ENCODE assay signal across 1 cellular context in the genomic region with DNA sequence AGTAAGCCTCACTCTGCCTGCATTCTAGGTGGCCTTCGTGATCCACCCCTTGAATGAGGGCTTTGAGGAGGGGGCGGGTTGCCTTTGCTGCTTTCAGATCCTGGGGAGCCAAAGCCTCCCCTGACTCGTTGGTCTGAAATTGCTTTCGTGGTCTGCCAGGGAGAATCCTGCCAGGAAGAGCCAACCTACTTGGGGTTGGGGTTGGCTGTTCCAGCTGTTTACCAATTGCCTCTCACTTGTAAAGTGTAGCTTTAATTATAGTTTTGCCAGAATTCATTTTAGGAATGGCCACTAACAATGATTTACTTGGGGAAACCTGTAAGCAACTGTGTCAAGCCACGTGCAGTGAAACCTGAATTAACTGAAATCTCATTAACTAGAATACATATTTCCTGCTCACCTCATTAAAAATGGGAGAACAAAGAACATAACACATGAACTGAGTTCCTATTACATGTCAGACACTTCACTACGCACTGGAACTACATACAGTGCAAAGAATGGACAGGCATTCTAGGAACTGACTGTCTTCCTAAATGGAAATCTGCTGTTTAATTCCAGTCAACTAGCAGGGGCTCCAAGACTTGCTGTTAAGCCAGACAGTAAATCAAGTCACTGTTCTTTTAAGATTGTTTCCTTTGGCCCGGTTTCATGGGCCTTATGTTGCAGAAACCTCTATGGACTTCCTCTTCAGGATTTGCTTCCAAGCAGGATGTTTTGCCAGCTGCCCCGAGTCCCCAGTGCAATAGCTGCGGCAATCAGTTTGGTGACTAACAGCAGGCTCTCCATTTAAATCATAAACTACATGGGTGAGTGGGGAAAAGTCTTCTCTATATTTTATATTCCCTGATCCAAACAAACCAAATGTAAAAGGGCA.
TF ChIP-seq lines count a peak whose summit lies in the region.

No MANE protein-coding gene starts in this region.

TF ChIP-seq in endothelial cell of umbilical vein, 7 proteins besides CTCF, POLR2A, EP300 and RAD21:
- TF ChIP-seq GATA2 (IDR thresholded peaks at IDR 0.05; ENCODE audit: insufficient read depth, insufficient read length, low read depth, low read length) (no peak), POLR2AphosphoS5 (IDR thresholded peaks at IDR 0.05; ENCODE audit: insufficient read depth, low read depth, low read length) (peak; percentile 31)
